17 cellular contexts compared by ENCODE assay signal in the genomic region with DNA sequence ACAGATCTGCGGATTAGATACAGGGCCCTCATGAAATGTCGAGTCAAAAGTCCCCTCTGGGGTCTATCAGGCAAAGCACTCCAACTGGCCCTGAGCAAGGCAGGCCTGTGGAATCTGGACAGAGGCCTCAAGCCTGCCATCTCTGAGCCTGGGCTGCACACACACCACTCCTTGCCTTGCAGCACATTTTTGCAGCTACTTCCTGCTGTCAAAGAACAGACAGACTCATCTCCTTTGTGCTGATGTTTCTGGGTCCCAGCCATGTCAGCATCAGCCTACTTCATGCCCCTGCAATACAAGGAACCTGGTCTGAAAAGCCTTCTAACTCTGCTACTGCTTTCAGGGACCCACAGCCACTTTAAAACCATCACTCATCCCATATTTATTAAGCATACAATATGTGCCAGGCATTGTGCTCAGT.
A peak's percentile ranks its signal among the peaks of the same experiment; 100 is the strongest.
DNase-seq lines count a peak whose midpoint lies in the region; ATAC-seq and TF ChIP-seq lines count a peak whose summit lies in the region.
"Had no signal": no experiment of that assay in that cellular context is flagged by ENCODE, and none has a peak within 500 bp of the region (broad histone marks: within the 10 kb centered on the region; RNA-seq: fewer than 3 reads in every experiment).

No MANE protein-coding gene starts in this region.

- H3K9me3 ChIP-seq in RWPE2 (ENCODE audit: severe bottlenecking) (no peaks in the 10 kb centered on the region), trophoblast cell (ENCODE audit: insufficient read depth, low read depth, low read length) (no peaks in the 10 kb centered on the region)
- no peaks in the 10 kb centered on the region for H3K9me3 ChIP-seq in CD4-positive, alpha-beta T cell (ENCODE audit: control insufficient read depth, low read length)
- H3K9me3 ChIP-seq: uterus had no signal

- no peak overlapping the region for H2BK12ac ChIP-seq in trophoblast cell (ENCODE audit: low read length)

- no peak overlapping the region for H3K23ac ChIP-seq in trophoblast cell (ENCODE audit: low read length)

- H3K79me2 ChIP-seq in trophoblast cell (ENCODE audit: control insufficient read depth, insufficient read depth, low read length, poor library complexity) = no peaks in the 10 kb centered on the region
- H3K79me2 ChIP-seq: hepatocyte had no signal

- WGBS in trophoblast cell (ENCODE audit: extremely low coverage, insufficient coverage, insufficient read length) = no CpG with 5 or more reads among the region's 2 CpGs

- H3K27me3 ChIP-seq in RWPE2 (ENCODE audit: insufficient read depth, poor library complexity, severe bottlenecking) (no peaks in the 10 kb centered on the region), trophoblast cell (ENCODE audit: insufficient read depth, low read length) (no peaks in the 10 kb centered on the region)
- no peaks in the 10 kb centered on the region for H3K27me3 ChIP-seq in CD4-positive, alpha-beta T cell (ENCODE audit: control insufficient read depth, insufficient read depth, low read length)
- H3K27me3 ChIP-seq: hepatocyte, uterus had no signal

- H3K4me3 ChIP-seq in RWPE2 (ENCODE audit: severe bottlenecking) = no peak overlapping the region
- no peak overlapping the region for H3K4me3 ChIP-seq in trophoblast cell (ENCODE audit: low read depth, low read length)
- H3K4me3 ChIP-seq: hepatocyte, uterus had no signal

- CTCF ChIA-PET in CD4-positive, alpha-beta T cell (lab: Charles Lee) = no interaction called here

- no peaks in the 10 kb centered on the region for H3K36me3 ChIP-seq in RWPE2 (ENCODE audit: low read depth)
- H3K36me3 ChIP-seq in trophoblast cell (ENCODE audit: control insufficient read depth in 1 of 2, insufficient read depth in 2 of 2, low read length in 2 of 2) = no peaks in the 10 kb centered on the region
- H3K36me3 ChIP-seq: uterus had no signal

- POLR2A ChIA-PET in CD4-positive, alpha-beta T cell (lab: Charles Lee) = no interaction called here

- H3K14ac ChIP-seq in trophoblast cell (ENCODE audit: low read length) = no peak overlapping the region

- TF ChIP-seq CTCF in RWPE2 (IDR thresholded peaks at IDR 0.05; ENCODE audit: poor library complexity, severe bottlenecking) = no peak
- TF ChIP-seq CTCF in CD4-positive, alpha-beta T cell (IDR thresholded peaks at IDR 0.05) = no peak

- ATAC-seq in RWPE2 (ENCODE audit: low read depth) = peak; percentile 18; the same call in 1 of the 3 replicates
- no peak for ATAC-seq in CD4-positive, alpha-beta T cell (ENCODE audit: poor library complexity)
- no peak for ATAC-seq in HG03159 (IDR thresholded peaks at IDR 0.05; ENCODE audit: unreplicated experiment)
- ATAC-seq in sciatic nerve = no peak

- no peaks in the 10 kb centered on the region for H3K4me1 Mint-ChIP-seq in CD4-positive, alpha-beta T cell (ENCODE audit: low read depth)
- H3K4me1 Mint-ChIP-seq: CD4-positive, CD25-positive, alpha-beta regulatory T cell; mesothelial cell of epicardium had no signal

- H3K27ac Mint-ChIP-seq in CD4-positive, alpha-beta T cell = no peak overlapping the region
- H3K27ac Mint-ChIP-seq: activated CD4-positive, alpha-beta memory T cell treated with anti-CD3 and anti-CD28 coated beads, Interleukin-2, amount 10 ng/mL, durations not matched to agents 7 days and 5 days; CD4-positive, CD25-positive, alpha-beta regulatory T cell; mesothelial cell of epicardium had no signal

- no peak overlapping the region for H2BK120ac ChIP-seq in trophoblast cell (ENCODE audit: insufficient read depth, low read length, poor library complexity)

- no peaks in the 10 kb centered on the region for H3K27me3 Mint-ChIP-seq in CD4-positive, alpha-beta T cell

- H3K27ac ChIP-seq in RWPE2 (ENCODE audit: poor library complexity, severe bottlenecking) (peak overlapping the region; percentile 98), trophoblast cell (ENCODE audit: low read depth, low read length) (peak overlapping the region; percentile 66)
- no peak overlapping the region for H3K27ac ChIP-seq in CD4-positive, alpha-beta T cell (ENCODE audit: low read depth, low read length)
- H3K27ac ChIP-seq: hepatocyte, uterus had no signal

- peaks cover 2% of the 10 kb centered on the region for H3K9me3 Mint-ChIP-seq in CD4-positive, alpha-beta T cell

- H2AFZ ChIP-seq in trophoblast cell (ENCODE audit: insufficient read depth, low read length, poor library complexity) = no peak overlapping the region
- H2AFZ ChIP-seq: hepatocyte had no signal

- no peak overlapping the region for H3K9ac ChIP-seq in trophoblast cell (ENCODE audit: low read length)

- DNase-seq in EH (ENCODE audit: low read depth) (peak; percentile 80), RWPE2 (ENCODE audit: low spot score) (no peak), fibroblast of gingiva (ENCODE audit: low read depth) (peak; percentile 18), trophoblast cell (peak in 1 of 2 donors; percentile 10), sciatic nerve (ENCODE audit: low spot score) (no peak)
- DNase-seq in CD4-positive, alpha-beta T cell = no peak
- DNase-seq in stimulated activated CD4-positive, alpha-beta T cell treated with anti-CD3 and anti-CD28 coated beads, Interleukin-12 subunit alpha, Interleukin-12 subunit beta, amount 100 ng/mL, for 4 hours = no peak
- DNase-seq: activated CD4-positive, alpha-beta memory T cell treated with anti-CD3 and anti-CD28 coated beads, Interleukin-2, amount 10 ng/mL, durations not matched to agents 7 days and 5 days; activated naive CD4-positive, alpha-beta T cell treated with anti-CD3 and anti-CD28 coated beads, Interleukin-2, amount 50 U/mL, for 16 hours; CD4-positive, CD25-positive, alpha-beta regulatory T cell; NCI-H1092 treated with DMSO at 0.1 percent for 48 hours; NCI-H748 treated with DMSO at 0.1 percent for 48 hours; T-helper 1 cell; uterus had no signal

- no peak overlapping the region for H3K4me2 ChIP-seq in trophoblast cell (ENCODE audit: low read length)
- H3K4me2 ChIP-seq: hepatocyte had no signal

- H2BK5ac ChIP-seq in trophoblast cell (ENCODE audit: low read depth, low read length, poor library complexity) = no peak overlapping the region

- H3K4me3 Mint-ChIP-seq in CD4-positive, alpha-beta T cell = no peak overlapping the region
- H3K4me3 Mint-ChIP-seq: activated CD4-positive, alpha-beta memory T cell treated with anti-CD3 and anti-CD28 coated beads, Interleukin-2, amount 10 ng/mL, durations not matched to agents 7 days and 5 days; CD4-positive, CD25-positive, alpha-beta regulatory T cell; mesothelial cell of epicardium had no signal

- H3K4me1 ChIP-seq in RWPE2 (ENCODE audit: insufficient read depth, poor library complexity, severe bottlenecking) (peaks cover 22% of the 10 kb centered on the region), trophoblast cell (ENCODE audit: control insufficient read depth in 1 of 2, insufficient read depth in 2 of 2, low read length in 2 of 2) (peaks cover 14 to 19% of the 10 kb centered on the region in 2 experiments)
- H3K4me1 ChIP-seq: uterus had no signal

- intact Hi-C loops in CD4-positive, alpha-beta T cell (cut with DNase I, micrococcal nuclease) = no loop called here
- intact Hi-C loops in sciatic nerve (cut with DNase I) = no loop called here

- no peak overlapping the region for H4K12ac ChIP-seq in trophoblast cell (ENCODE audit: low read depth, low read length)

- H2AK5ac ChIP-seq in trophoblast cell (ENCODE audit: low read length) = no peak overlapping the region

- peaks cover 3% of the 10 kb centered on the region for H3K79me1 ChIP-seq in trophoblast cell (ENCODE audit: low read length)

- H4K91ac ChIP-seq in trophoblast cell (ENCODE audit: low read depth, low read length) = no peak overlapping the region

- H3K36me3 Mint-ChIP-seq in CD4-positive, alpha-beta T cell (ENCODE audit: low read depth) = no peaks in the 10 kb centered on the region
- H3K36me3 Mint-ChIP-seq: CD4-positive, CD25-positive, alpha-beta regulatory T cell had no signal

- no peak overlapping the region for H3K4ac ChIP-seq in trophoblast cell (ENCODE audit: low read depth, low read length)

- no peak overlapping the region for H3K18ac ChIP-seq in trophoblast cell (ENCODE audit: low read length)

- no peak overlapping the region for H4K8ac ChIP-seq in trophoblast cell (ENCODE audit: low read depth, low read length)

Comparison
In these comparisons a context has a peak if more than half of its experiments do, and no peak if none do; other contexts are left out.
1. DNase-seq: peak in EH (single experiment) and fibroblast of gingiva (single experiment); none in RWPE2 (single experiment), CD4-positive, alpha-beta T cell (0 of 10), stimulated activated CD4-positive, alpha-beta T cell treated with anti-CD3 and anti-CD28 coated beads, Interleukin-12 subunit alpha, Interleukin-12 subunit beta, amount 100 ng/mL, for 4 hours (single experiment) and sciatic nerve (single experiment).